Comparison of ENCODE assay signal across 9 cellular contexts in genomic region chr11:128476729-128477128, GRCh38.
DNase-seq lines count a peak whose midpoint lies in the region; ATAC-seq and TF ChIP-seq lines count a peak whose summit lies in the region.
"Had no signal": no experiment of that assay in that cellular context is flagged by ENCODE, and none has a peak within 500 bp of the region (broad histone marks: within the 10 kb centered on the region; RNA-seq: fewer than 3 reads in every experiment).

No MANE protein-coding gene starts in this region.

- no peaks in the 10 kb centered on the region for H3K9me3 ChIP-seq in DOHH2 (ENCODE audit: control insufficient read depth, insufficient read depth, low read length)

- peaks cover 90% of the 10 kb centered on the region for H3K36me3 Mint-ChIP-seq in activated naive CD8-positive, alpha-beta T cell treated with anti-CD3 and anti-CD28 coated beads, Interleukin-2, amount 50 U/mL, for 24 hours (ENCODE audit: low read depth)

- TF ChIP-seq CTCF in DOHH2 (IDR thresholded peaks at IDR 0.05; ENCODE audit: low read depth, low read length, poor library complexity, severe bottlenecking) (no peak), omental fat pad (IDR thresholded peaks at IDR 0.05) (no peak)

- H3K27ac Mint-ChIP-seq in activated naive CD8-positive, alpha-beta T cell treated with anti-CD3 and anti-CD28 coated beads, Interleukin-2, amount 50 U/mL, for 24 hours, result peak overlapping the region; percentile 93

- H3K4me1 ChIP-seq in DOHH2 (ENCODE audit: control insufficient read depth, low read length), result peaks cover 100% of the 10 kb centered on the region

- DNase-seq in T-helper 22 cell (ENCODE audit: low read depth) (peak; percentile 85), omental fat pad (ENCODE audit: low spot score) (no peak), Kasumi-1 (lab: John Stamatoyannopoulos, UW) (no peak)
- no peak for DNase-seq in activated naive CD8-positive, alpha-beta T cell treated with anti-CD3 and anti-CD28 coated beads, Interleukin-2, amount 50 U/mL, for 24 hours
- DNase-seq: NCI-H2107 had no signal

- H3K4me3 ChIP-seq in DOHH2 (ENCODE audit: low read length), result peak overlapping the region; percentile 56

- H3K36me3 ChIP-seq in DOHH2 (ENCODE audit: control insufficient read depth, low read length), result peaks cover 96% of the 10 kb centered on the region

- peak overlapping the region; percentile 93 for H3K27ac ChIP-seq in DOHH2 (ENCODE audit: low read depth, low read length)

- no peaks in the 10 kb centered on the region for H3K27me3 ChIP-seq in DOHH2 (ENCODE audit: control insufficient read depth, low read length)

- peak overlapping the region; percentile 91 for H3K4me2 ChIP-seq in DOHH2 (ENCODE audit: low read length)

- peaks cover 98% of the 10 kb centered on the region for H3K4me1 Mint-ChIP-seq in activated naive CD8-positive, alpha-beta T cell treated with anti-CD3 and anti-CD28 coated beads, Interleukin-2, amount 50 U/mL, for 24 hours

- H3K9me2 ChIP-seq in DOHH2 (replicated peaks; ENCODE audit: control insufficient read depth, low read length), result no peaks in the 10 kb centered on the region

- H3K9me3 Mint-ChIP-seq in activated naive CD8-positive, alpha-beta T cell treated with anti-CD3 and anti-CD28 coated beads, Interleukin-2, amount 50 U/mL, for 24 hours, result no peaks in the 10 kb centered on the region

- peak; percentile 16 for ATAC-seq in activated naive CD8-positive, alpha-beta T cell treated with anti-CD3 and anti-CD28 coated beads, Interleukin-2, amount 50 U/mL, for 24 hours
- ATAC-seq in omental fat pad (ENCODE audit: low FRiP score) (peak; percentile 37), HG03469 (IDR thresholded peaks at IDR 0.05; ENCODE audit: unreplicated experiment) (no peak), GM18909 (IDR thresholded peaks at IDR 0.05; ENCODE audit: poor library complexity, unreplicated experiment) (no peak), GM19324 (IDR thresholded peaks at IDR 0.05; ENCODE audit: low FRiP score, unreplicated experiment) (no peak)

- H3K79me2 ChIP-seq in DOHH2 (ENCODE audit: control insufficient read depth, low read length), result peaks cover 93% of the 10 kb centered on the region

- H4K20me1 ChIP-seq in DOHH2 (ENCODE audit: control insufficient read depth, insufficient read depth, low read depth, low read length), result 0 out of 2 replicates have a peak, but pooled peaks cover 18% of the 10 kb centered on the region

- H3F3A ChIP-seq in DOHH2 (ENCODE audit: control insufficient read depth, insufficient read depth), result peaks cover 92% of the 10 kb centered on the region

- peak overlapping the region; percentile 73 for H3K4me3 Mint-ChIP-seq in activated naive CD8-positive, alpha-beta T cell treated with anti-CD3 and anti-CD28 coated beads, Interleukin-2, amount 50 U/mL, for 24 hours

- H3K27me3 Mint-ChIP-seq in activated naive CD8-positive, alpha-beta T cell treated with anti-CD3 and anti-CD28 coated beads, Interleukin-2, amount 50 U/mL, for 24 hours, result no peaks in the 10 kb centered on the region

Comparison
In these comparisons a context has a peak if more than half of its experiments do, and no peak if none do; other contexts are left out.
1. ATAC-seq: peak in activated naive CD8-positive, alpha-beta T cell treated with anti-CD3 and anti-CD28 coated beads, Interleukin-2, amount 50 U/mL, for 24 hours (single experiment) and omental fat pad (single experiment); none in HG03469 (single experiment), GM18909 (single experiment) and GM19324 (single experiment).